ENCODE assay signal across 8 cellular contexts in the genomic region with DNA sequence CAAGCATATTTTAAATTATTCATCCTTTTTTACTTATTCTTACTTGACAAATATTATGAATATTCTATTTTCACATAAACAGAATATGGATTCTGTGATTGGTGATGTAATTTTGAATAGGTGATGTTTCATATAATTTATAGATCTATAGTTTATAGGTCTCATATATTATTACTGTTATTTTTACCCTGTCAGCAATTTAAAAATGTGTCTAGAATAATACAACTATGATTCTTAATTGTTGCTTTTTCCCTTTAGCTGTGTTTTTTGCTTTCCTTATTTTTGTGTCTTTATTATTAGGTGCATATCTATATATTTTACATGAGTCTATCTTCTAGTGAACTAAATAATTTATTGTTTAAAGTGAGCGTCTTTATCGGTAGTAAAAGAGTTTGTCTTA.
"Had no signal": no experiment of that assay in that cellular context is flagged by ENCODE, and none has a peak within 500 bp of the region (broad histone marks: within the 10 kb centered on the region; RNA-seq: fewer than 3 reads in every experiment).

No MANE protein-coding gene starts in this region.

- H3K4me3 Mint-ChIP-seq: GM23338, IgD-negative memory B cell had no signal

- H3K4me2 ChIP-seq: GM23338 had no signal

- DNase-seq: H7, Kasumi-1, KG1 had no signal

- ATAC-seq: GM23338, HCT116 had no signal

- H3K27me3 Mint-ChIP-seq: IgD-negative memory B cell had no signal

- H3K9me3 ChIP-seq: HAP-1 had no signal

- H3K4me1 Mint-ChIP-seq: GM23338 had no signal

- H3K27ac Mint-ChIP-seq: GM23338, IgD-negative memory B cell had no signal

- H3K36me3 ChIP-seq: HAP-1 had no signal

- H3K4me1 ChIP-seq: HAP-1 had no signal

- H2AFZ ChIP-seq: GM23338 had no signal

- H3K4me3 ChIP-seq: GM23338, HAP-1 had no signal

- H3K27ac ChIP-seq: HL-60 had no signal
